Comparison of ENCODE assay signal across 9 cellular contexts in genomic region chr21:44487831-44488230, GRCh38. TPM values are rescaled to one million over a fixed set of nuclear protein-coding genes. Genes with fewer than 3 reads are reported as not detected.
DNase-seq lines count a peak whose midpoint lies in the region; ATAC-seq and TF ChIP-seq lines count a peak whose summit lies in the region.
"Had no signal": no experiment of that assay in that cellular context is flagged by ENCODE, and none has a peak within 500 bp of the region (broad histone marks: within the 10 kb centered on the region; RNA-seq: fewer than 3 reads in every experiment).

No MANE protein-coding gene starts in this region.

- peaks cover 6% of the 10 kb centered on the region for H3K27me3 Mint-ChIP-seq in activated naive CD8-positive, alpha-beta T cell treated with anti-CD3 and anti-CD28 coated beads, Interleukin-2, amount 50 U/mL, for 24 hours
- H3K27me3 Mint-ChIP-seq in osteocyte (ENCODE audit: unreplicated experiment): peaks cover 10% of the 10 kb centered on the region

- no peak for ATAC-seq in activated naive CD8-positive, alpha-beta T cell treated with anti-CD3 and anti-CD28 coated beads, Interleukin-2, amount 50 U/mL, for 24 hours
- no peak for ATAC-seq in HG02798 (IDR thresholded peaks at IDR 0.05; ENCODE audit: poor library complexity, unreplicated experiment)
- no peak for ATAC-seq in GM21786 (IDR thresholded peaks at IDR 0.05; ENCODE audit: unreplicated experiment)

- no peaks in the 10 kb centered on the region for H3K36me3 Mint-ChIP-seq in activated naive CD8-positive, alpha-beta T cell treated with anti-CD3 and anti-CD28 coated beads, Interleukin-2, amount 50 U/mL, for 24 hours (ENCODE audit: low read depth)
- H3K36me3 Mint-ChIP-seq in osteocyte (ENCODE audit: unreplicated experiment): peaks cover 3% of the 10 kb centered on the region
- H3K36me3 Mint-ChIP-seq: IgD-negative memory B cell had no signal

- peaks cover 2% of the 10 kb centered on the region for H3K4me1 Mint-ChIP-seq in activated naive CD8-positive, alpha-beta T cell treated with anti-CD3 and anti-CD28 coated beads, Interleukin-2, amount 50 U/mL, for 24 hours
- no peaks in the 10 kb centered on the region for H3K4me1 Mint-ChIP-seq in osteocyte (ENCODE audit: unreplicated experiment)

- DNase-seq in EL (peak; percentile 17), MV-4-11 (lab: John Stamatoyannopoulos, UW) (peak; percentile 35), osteocyte (ENCODE audit: extremely low spot score, unreplicated experiment) (no peak), NCI-H1092 treated with DMSO at 0.1 percent for 48 hours (lab: John Stamatoyannopoulos, UW) (no peak), GF-D8 (lab: John Stamatoyannopoulos, UW) (no peak)
- peak; percentile 61 for DNase-seq in activated naive CD8-positive, alpha-beta T cell treated with anti-CD3 and anti-CD28 coated beads, Interleukin-2, amount 50 U/mL, for 24 hours

- H3K9me3 Mint-ChIP-seq in activated naive CD8-positive, alpha-beta T cell treated with anti-CD3 and anti-CD28 coated beads, Interleukin-2, amount 50 U/mL, for 24 hours: peaks cover 8% of the 10 kb centered on the region
- peaks cover 9% of the 10 kb centered on the region for H3K9me3 Mint-ChIP-seq in osteocyte (ENCODE audit: unreplicated experiment)

- no peak overlapping the region for H3K4me3 Mint-ChIP-seq in activated naive CD8-positive, alpha-beta T cell treated with anti-CD3 and anti-CD28 coated beads, Interleukin-2, amount 50 U/mL, for 24 hours
- no peak overlapping the region for H3K4me3 Mint-ChIP-seq in osteocyte (ENCODE audit: unreplicated experiment)

- no peak overlapping the region for H3K27ac Mint-ChIP-seq in activated naive CD8-positive, alpha-beta T cell treated with anti-CD3 and anti-CD28 coated beads, Interleukin-2, amount 50 U/mL, for 24 hours
- H3K27ac Mint-ChIP-seq in osteocyte (ENCODE audit: unreplicated experiment): no peak overlapping the region
- H3K27ac Mint-ChIP-seq: IgD-negative memory B cell had no signal

- peak; percentile 54 for TF ChIP-seq CTCF in osteocyte (IDR thresholded peaks at IDR 0.05)

RNA-seq across cellular contexts. Expression of gene LRRC3, which starts 32.5 kb away (rescaled TPM):
- total RNA-seq in osteocyte: 4.0 and 4.2 TPM in 2 replicates

RNA-seq across cellular contexts. Expression of gene KRTAP10-1, which starts 52.2 kb away (rescaled TPM):
- total RNA-seq in osteocyte: not detected in 2 replicates

Comparison
In these comparisons a context has a peak if more than half of its experiments do, and no peak if none do; other contexts are left out.
1. DNase-seq: peak in EL (single experiment), MV-4-11 (single experiment) and activated naive CD8-positive, alpha-beta T cell treated with anti-CD3 and anti-CD28 coated beads, Interleukin-2, amount 50 U/mL, for 24 hours (single experiment); none in osteocyte (single experiment), NCI-H1092 treated with DMSO at 0.1 percent for 48 hours (single experiment) and GF-D8 (single experiment).